20 cellular contexts compared by ENCODE assay signal in genomic region chrX:66142351-66142750, GRCh38.
"Had no signal": no experiment of that assay in that cellular context is flagged by ENCODE, and none has a peak within 500 bp of the region (broad histone marks: within the 10 kb centered on the region; RNA-seq: fewer than 3 reads in every experiment).

No MANE protein-coding gene starts in this region.

- H3K36me3 ChIP-seq: ascending aorta, cardiac muscle cell, colonic mucosa, left lung, lower lobe of right lung, ovary, right lobe of liver, tibial nerve had no signal

- ATAC-seq: left lung, lower lobe of right lung, right lobe of liver had no signal

- DNase-seq: activated CD4-positive, alpha-beta memory T cell treated with anti-CD3 and anti-CD28 coated beads, Interleukin-2, amount 10 ng/mL, durations not matched to agents 7 days and 5 days; activated CD4-positive, alpha-beta T cell treated with anti-CD3 and anti-CD28 coated beads, Interleukin-2, amount 10 ng/mL, durations not matched to agents 24 days and 14 days; activated CD4-positive, CD25-positive, alpha-beta regulatory T cell treated with anti-CD3 and anti-CD28 coated beads, Interleukin-2, amount 50 U/mL, for 72 hours; activated effector memory CD4-positive, alpha-beta T cell treated with Interleukin-2 at 50 U/mL for 16 hours; activated naive CD4-positive, alpha-beta T cell treated with Interleukin-2 at 50 U/mL for 16 hours; cerebellar nuclear complex; colonic mucosa; effector CD8-positive, alpha-beta T cell; left lung; lower lobe of right lung; mesenchymal stem cell; natural killer cell; ovary; right lobe of liver; stimulated activated CD4-positive, alpha-beta T cell treated with anti-CD3 and anti-CD28 coated beads, Interleukin-2, amount 100 ng/mL, for 48 hours; stimulated activated naive CD4-positive, alpha-beta T cell treated with Interleukin-2 at 50 U/mL for 16 hours; T-helper 9 cell had no signal

- H3K27ac ChIP-seq: ascending aorta, cardiac muscle cell, colonic mucosa, left lung, lower lobe of right lung, ovary, right lobe of liver, tibial nerve had no signal

- H3K4me3 ChIP-seq: ascending aorta, cardiac muscle cell, colonic mucosa, left lung, lower lobe of right lung, ovary, right lobe of liver, tibial nerve had no signal

- H3K9me3 ChIP-seq: ascending aorta, colonic mucosa, left lung, lower lobe of right lung, ovary, right lobe of liver, tibial nerve had no signal

- H3K27me3 ChIP-seq: ascending aorta, cardiac muscle cell, colonic mucosa, left lung, ovary, right lobe of liver, tibial nerve had no signal

- H3K4me1 ChIP-seq: ascending aorta, colonic mucosa, left lung, lower lobe of right lung, right lobe of liver, tibial nerve had no signal
